Comparison of ENCODE assay signal across 1 cellular context in genomic region chr4:170027181-170027829, GRCh38.
A peak's percentile ranks its signal among the peaks of the same experiment; 100 is the strongest.
TF ChIP-seq lines count a peak whose summit lies in the region.

No MANE protein-coding gene starts in this region.

TF ChIP-seq in SK-N-SH, 30 proteins besides CTCF, POLR2A, EP300 and RAD21 (continued from another document):
- no peak for TF ChIP-seq EZH2phosphoT487 (IDR thresholded peaks at IDR 0.05; ENCODE audit: borderline replicate concordance, low read depth)
- TF ChIP-seq, protein P1, sequence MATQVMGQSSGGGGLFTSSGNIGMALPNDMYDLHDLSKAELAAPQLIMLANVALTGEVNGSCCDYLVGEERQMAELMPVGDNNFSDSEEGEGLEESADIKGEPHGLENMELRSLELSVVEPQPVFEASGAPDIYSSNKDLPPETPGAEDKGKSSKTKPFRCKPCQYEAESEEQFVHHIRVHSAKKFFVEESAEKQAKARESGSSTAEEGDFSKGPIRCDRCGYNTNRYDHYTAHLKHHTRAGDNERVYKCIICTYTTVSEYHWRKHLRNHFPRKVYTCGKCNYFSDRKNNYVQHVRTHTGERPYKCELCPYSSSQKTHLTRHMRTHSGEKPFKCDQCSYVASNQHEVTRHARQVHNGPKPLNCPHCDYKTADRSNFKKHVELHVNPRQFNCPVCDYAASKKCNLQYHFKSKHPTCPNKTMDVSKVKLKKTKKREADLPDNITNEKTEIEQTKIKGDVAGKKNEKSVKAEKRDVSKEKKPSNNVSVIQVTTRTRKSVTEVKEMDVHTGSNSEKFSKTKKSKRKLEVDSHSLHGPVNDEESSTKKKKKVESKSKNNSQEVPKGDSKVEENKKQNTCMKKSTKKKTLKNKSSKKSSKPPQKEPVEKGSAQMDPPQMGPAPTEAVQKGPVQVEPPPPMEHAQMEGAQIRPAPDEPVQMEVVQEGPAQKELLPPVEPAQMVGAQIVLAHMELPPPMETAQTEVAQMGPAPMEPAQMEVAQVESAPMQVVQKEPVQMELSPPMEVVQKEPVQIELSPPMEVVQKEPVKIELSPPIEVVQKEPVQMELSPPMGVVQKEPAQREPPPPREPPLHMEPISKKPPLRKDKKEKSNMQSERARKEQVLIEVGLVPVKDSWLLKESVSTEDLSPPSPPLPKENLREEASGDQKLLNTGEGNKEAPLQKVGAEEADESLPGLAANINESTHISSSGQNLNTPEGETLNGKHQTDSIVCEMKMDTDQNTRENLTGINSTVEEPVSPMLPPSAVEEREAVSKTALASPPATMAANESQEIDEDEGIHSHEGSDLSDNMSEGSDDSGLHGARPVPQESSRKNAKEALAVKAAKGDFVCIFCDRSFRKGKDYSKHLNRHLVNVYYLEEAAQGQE (IDR thresholded peaks at IDR 0.05; ENCODE audit: low read depth, low read length), result no peak
- peak; percentile 10; the same call in 1 of the 2 replicates for TF ChIP-seq MXI1 (IDR thresholded peaks at IDR 0.05; ENCODE audit: low read depth, low read length)
- no peak for TF ChIP-seq POLR2AphosphoS5 (IDR thresholded peaks at IDR 0.05; ENCODE audit: low read depth, low read length)
- TF ChIP-seq ZBTB33 (IDR thresholded peaks at IDR 0.05; ENCODE audit: borderline replicate concordance, low read depth), result no peak
- no peak for TF ChIP-seq FOSL2 (IDR thresholded peaks at IDR 0.05; ENCODE audit: borderline replicate concordance, low read depth)
- peak; percentile 31; the same call in 1 of the 2 replicates for TF ChIP-seq GABPA (IDR thresholded peaks at IDR 0.05; ENCODE audit: low read depth)
- TF ChIP-seq RXRA (IDR thresholded peaks at IDR 0.05; ENCODE audit: borderline replicate concordance, low read depth), result peak; percentile 10; the same call in 1 of the 2 replicates
- TF ChIP-seq RFX5 (IDR thresholded peaks at IDR 0.05; ENCODE audit: low read length), result no peak
- TF ChIP-seq NFIC (IDR thresholded peaks at IDR 0.05; ENCODE audit: borderline replicate concordance), result peak; percentile 85
- TF ChIP-seq GATA2 (CRISPR knock-in tag; IDR thresholded peaks at IDR 0.05), result peak; percentile 35; the same call in 1 of the 2 replicates
- TF ChIP-seq, protein P2, sequence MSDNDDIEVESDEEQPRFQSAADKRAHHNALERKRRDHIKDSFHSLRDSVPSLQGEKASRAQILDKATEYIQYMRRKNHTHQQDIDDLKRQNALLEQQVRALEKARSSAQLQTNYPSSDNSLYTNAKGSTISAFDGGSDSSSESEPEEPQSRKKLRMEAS (IDR thresholded peaks at IDR 0.05; ENCODE audit: low read depth), result peak; percentile 100
- TF ChIP-seq NRF1 (IDR thresholded peaks at IDR 0.05; ENCODE audit: low read depth, low read length), result peak; percentile 67
TF ChIP-seq in SK-N-SH: peak in this region for 13.
